19 cellular contexts compared by ENCODE assay signal in the genomic region with DNA sequence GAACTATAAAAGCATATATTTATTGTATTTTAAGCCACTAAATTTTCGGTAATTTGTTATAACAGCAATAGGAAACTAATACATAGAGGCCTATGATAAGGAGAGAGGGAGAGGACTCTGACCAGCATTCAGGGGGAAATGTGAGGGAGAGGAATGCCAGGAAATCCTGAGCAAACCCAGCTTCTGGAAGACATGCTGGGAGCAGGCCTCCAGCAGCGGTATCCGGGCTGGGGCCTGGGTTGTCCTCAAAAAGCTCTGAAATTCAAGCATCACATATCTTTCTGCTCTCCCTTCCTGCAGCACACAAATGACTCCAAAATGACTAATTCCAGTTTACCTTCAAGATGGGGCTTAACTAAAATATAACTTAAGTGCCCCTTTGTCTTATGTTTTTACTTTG. TPM values are rescaled to one million over a fixed set of nuclear protein-coding genes. Genes with fewer than 3 reads are reported as not detected.
"Had no signal": no experiment of that assay in that cellular context is flagged by ENCODE, and none has a peak within 500 bp of the region (broad histone marks: within the 10 kb centered on the region; RNA-seq: fewer than 3 reads in every experiment).

No MANE protein-coding gene starts in this region.

- H3K4me3 Mint-ChIP-seq: naive B cell; nephron; stimulated activated naive B cell treated with anti-CD40 and anti-IgM and Interleukin-4, amounts not matched to agents 10 μg/mL and 1 μg/mL and 100 μg/mL, for 72 hours; stimulated activated naive CD8-positive, alpha-beta T cell treated with anti-CD3 and anti-CD28 coated beads, Interleukin-15, amount 100 ng/mL, for 72 hours had no signal

- H3K4me1 Mint-ChIP-seq: naive B cell; nephron; stimulated activated naive B cell treated with anti-CD40 and anti-IgM and Interleukin-4, amounts not matched to agents 10 μg/mL and 1 μg/mL and 100 μg/mL, for 72 hours; stimulated activated naive CD8-positive, alpha-beta T cell treated with anti-CD3 and anti-CD28 coated beads, Interleukin-15, amount 100 ng/mL, for 72 hours had no signal

- H3K9me3 Mint-ChIP-seq: nephron had no signal

- H3K9me3 ChIP-seq: psoas muscle, spleen, thoracic aorta, transverse colon had no signal

- H3K27ac Mint-ChIP-seq: naive B cell; nephron; stimulated activated naive B cell treated with anti-CD40 and anti-IgM and Interleukin-4, amounts not matched to agents 10 μg/mL and 1 μg/mL and 100 μg/mL, for 72 hours; stimulated activated naive CD8-positive, alpha-beta T cell treated with anti-CD3 and anti-CD28 coated beads, Interleukin-15, amount 100 ng/mL, for 72 hours had no signal

- H3K27me3 ChIP-seq: heart left ventricle, spleen, transverse colon had no signal

- H3K4me1 ChIP-seq: heart left ventricle, psoas muscle, spleen, transverse colon had no signal

- ATAC-seq: esophagus mucosa; heart left ventricle; left lobe of liver; psoas muscle; sciatic nerve; stimulated activated naive B cell treated with anti-CD40 and anti-IgM and Interleukin-4, amounts not matched to agents 10 μg/mL and 1 μg/mL and 100 μg/mL, for 72 hours; stimulated activated naive CD8-positive, alpha-beta T cell treated with anti-CD3 and anti-CD28 coated beads, Interleukin-15, amount 100 ng/mL, for 72 hours had no signal

- DNase-seq: effector CD8-positive, alpha-beta T cell; heart left ventricle; hippocampal formation; islet precursor cell; naive B cell; psoas muscle; retina; spleen; stimulated activated CD4-positive, alpha-beta T cell treated with anti-CD3 and anti-CD28 coated beads, Interleukin-2, amount 100 ng/mL, for 24 hours; stimulated activated CD4-positive, alpha-beta T cell treated with anti-CD3 and anti-CD28 coated beads, Interleukin-4, amount 100 ng/mL, for 4 hours; stimulated activated naive B cell treated with anti-CD40 and anti-IgM and Interleukin-4, amounts not matched to agents 10 μg/mL and 1 μg/mL and 100 μg/mL, for 72 hours; stimulated activated naive CD8-positive, alpha-beta T cell treated with anti-CD3 and anti-CD28 coated beads, Interleukin-15, amount 100 ng/mL, for 72 hours; transverse colon had no signal

- H3K36me3 ChIP-seq: heart left ventricle, spleen, thoracic aorta, transverse colon had no signal

- H3K36me3 Mint-ChIP-seq: naive B cell; stimulated activated naive B cell treated with anti-CD40 and anti-IgM and Interleukin-4, amounts not matched to agents 10 μg/mL and 1 μg/mL and 100 μg/mL, for 72 hours had no signal

- H3K4me3 ChIP-seq: coronary artery, heart left ventricle, psoas muscle, spleen, thoracic aorta, transverse colon had no signal

- H3K27ac ChIP-seq: coronary artery, heart left ventricle, psoas muscle, spleen, thoracic aorta, transverse colon had no signal

- H3K27me3 Mint-ChIP-seq: stimulated activated naive B cell treated with anti-CD40 and anti-IgM and Interleukin-4, amounts not matched to agents 10 μg/mL and 1 μg/mL and 100 μg/mL, for 72 hours; stimulated activated naive CD8-positive, alpha-beta T cell treated with anti-CD3 and anti-CD28 coated beads, Interleukin-15, amount 100 ng/mL, for 72 hours had no signal

RNA-seq across cellular contexts. Expression of gene RIMS1, which starts 33.4 kb away (rescaled TPM):
- total RNA-seq: left lobe of liver, spleen had no signal
